In genomic region chr16:85668676-85669424, GRCh38 we compare ENCODE assay signal across 11 cellular contexts. TPM values are rescaled to one million over a fixed set of nuclear protein-coding genes. Genes with fewer than 3 reads are reported as not detected.
DNase-seq lines count a peak whose midpoint lies in the region; ATAC-seq, FAIRE-seq and TF ChIP-seq lines count a peak whose summit lies in the region.
"Had no signal": no experiment of that assay in that cellular context is flagged by ENCODE, and none has a peak within 500 bp of the region (broad histone marks: within the 10 kb centered on the region; RNA-seq: fewer than 3 reads in every experiment).

No MANE protein-coding gene starts in this region.

- H3K4me2 ChIP-seq in HCT116 (ENCODE audit: low read length): no peak overlapping the region
- H3K4me2 ChIP-seq: A549 had no signal

- RAD21 ChIA-PET in HCT116 (lab: Charles Lee; ENCODE audit: low non-redundant PET in 1 of 2, low total read pairs in 2 of 2, uncharacterized antibody in 2 of 2, unreplicated experiment in 2 of 2): no interaction called here

- peaks cover 4% of the 10 kb centered on the region; the same call in 1 of the 2 replicates for H4K20me1 ChIP-seq in HCT116 (ENCODE audit: insufficient read depth)

- FAIRE-seq in HTR-8/SVneo (lab: Jason Lieb, UNC): no peak
- FAIRE-seq: A549 had no signal

- intact Hi-C loops in HCT116 (cut with micrococcal nuclease): no loop called here
- intact Hi-C loops in lower lobe of right lung (cut with DNase I): no loop called here
- intact Hi-C loops in upper lobe of right lung (cut with DNase I): no loop called here

- H3K4me1 ChIP-seq in HCT116 (ENCODE audit: control insufficient read depth in 1 of 2, insufficient read depth in 2 of 2, low read length in 2 of 2) (no peaks in the 10 kb centered on the region), lower lobe of right lung (peaks cover 6% of the 10 kb centered on the region), upper lobe of right lung (peaks cover 6% of the 10 kb centered on the region)
- H3K4me1 ChIP-seq: A549, Caco-2 had no signal

- no peak overlapping the region for H3K4me3 ChIP-seq in HCT116 (replicated peaks in 1 of 2; ENCODE audit: low read depth in 1 of 2, low read length in 2 of 2)
- H3K4me3 ChIP-seq in lower lobe of right lung: no peak overlapping the region
- no peak overlapping the region for H3K4me3 ChIP-seq in upper lobe of right lung
- H3K4me3 ChIP-seq: A549 had no signal

- H3K79me2 ChIP-seq in HCT116 (ENCODE audit: insufficient read depth, low read length): no peaks in the 10 kb centered on the region

- no TSS peak for BruUV-seq in HCT116 (replicated peaks; lab: Mats Ljungman, UMichigan)

- POLR2A ChIA-PET in HCT116 (lab: Charles Lee): no interaction called here
- POLR2A ChIA-PET in RWPE1 (lab: Yijun Ruan, JAX; ENCODE audit: low non-redundant PET): no interaction called here

- TF ChIP-seq POLR2A in HCT116 (IDR thresholded peaks at IDR 0.05; ENCODE audit: borderline replicate concordance, extremely low read depth, insufficient read depth, insufficient read length): no peak

- H2AFZ ChIP-seq in HCT116 (ENCODE audit: low read depth, low read length, poor library complexity, severe bottlenecking): no peak overlapping the region

- TF ChIP-seq CTCF in HCT116 (IDR thresholded peaks at IDR 0.05 in 2 of 3, conservative IDR thresholded peaks at IDR 0.05 in 1 of 3; ENCODE audit: borderline replicate concordance in 1 of 3, insufficient read depth in 1 of 3, low read depth in 2 of 3, low read length in 2 of 3) (no peak), RWPE1 (conservative IDR thresholded peaks at IDR 0.05; ENCODE audit: low read depth) (no peak), lower lobe of right lung (IDR thresholded peaks at IDR 0.05) (no peak), upper lobe of right lung (IDR thresholded peaks at IDR 0.05) (no peak)

- peak; percentile 12; the same call in 1 of the 2 replicates for ATAC-seq in HCT116
- no peak for ATAC-seq in lower lobe of right lung
- no peak for ATAC-seq in upper lobe of right lung

- H3K27me3 ChIP-seq in HCT116 (ENCODE audit: insufficient read depth, low read length) (no peaks in the 10 kb centered on the region), lower lobe of right lung (ENCODE audit: low read depth) (no peaks in the 10 kb centered on the region), upper lobe of right lung (no peaks in the 10 kb centered on the region)

- H3K9ac ChIP-seq in HCT116 (ENCODE audit: low read length): no peak overlapping the region

- CTCF ChIA-PET in HCT116 (lab: Charles Lee): no interaction called here
- CTCF ChIA-PET in RWPE1 (lab: Yijun Ruan, JAX): interaction anchor here (0.5 kb wide), 1 partner anchor 9 kb away, joined by 3 read pairs; no protein-coding TSS in a partner anchor

- H3K9me3 ChIP-seq in HCT116 (ENCODE audit: control insufficient read depth in 1 of 2, insufficient read depth in 1 of 2, low read depth in 1 of 2, low read length in 2 of 2): no peaks in the 10 kb centered on the region
- no peaks in the 10 kb centered on the region for H3K9me3 ChIP-seq in lower lobe of right lung
- H3K9me3 ChIP-seq in upper lobe of right lung: no peaks in the 10 kb centered on the region
- H3K9me3 ChIP-seq: A549, Caco-2 had no signal

- DNase-seq in HCT116 (ENCODE audit: low read depth, low spot score) (no peak), RWPE1 (ENCODE audit: low spot score) (no peak), lower lobe of right lung (peak; percentile 12), upper lobe of right lung (peak; percentile 42), GM19238 (ENCODE audit: insufficient read length, low spot score) (no peak), DMS79 treated with DMSO at 0.1 percent for 48 hours (lab: John Stamatoyannopoulos, UW) (no peak), HTR-8/SVneo (ENCODE audit: insufficient read length, low spot score) (no peak)
- DNase-seq: Caco-2; CD8-positive, alpha-beta memory T cell; GF-D8 had no signal

- H3K36me3 ChIP-seq in HCT116 (ENCODE audit: control insufficient read depth in 1 of 2, insufficient read depth in 2 of 2, low read length in 2 of 2) (peaks cover 68 to 82% of the 10 kb centered on the region in 2 experiments; a peak in 3 of 4 replicates), lower lobe of right lung (peaks cover 95% of the 10 kb centered on the region), upper lobe of right lung (peaks cover 97% of the 10 kb centered on the region)

- H3K27ac ChIP-seq in HCT116 (ENCODE audit: low read depth, low read length) (no peak overlapping the region), RWPE1 (peak overlapping the region; percentile 23; the same call in 1 of the 2 replicates), lower lobe of right lung (no peak overlapping the region), upper lobe of right lung (no peak overlapping the region)
- H3K27ac ChIP-seq: A549 had no signal

- no peaks in the 10 kb centered on the region for H3K9me2 ChIP-seq in HCT116 (ENCODE audit: insufficient read depth)

- no peak for TF ChIP-seq RAD21 in HCT116 (IDR thresholded peaks at IDR 0.05; ENCODE audit: low read depth)

TF ChIP-seq in HCT116, 20 proteins besides CTCF, POLR2A, EP300 and RAD21:
- TF ChIP-seq YY1 (IDR thresholded peaks at IDR 0.05; ENCODE audit: extremely low read depth, insufficient replicate concordance, low read depth, low read length) (no peak), ZFX (IDR thresholded peaks at IDR 0.05) (no peak; the same call in 1 of the 2 replicates), JUND (IDR thresholded peaks at IDR 0.05) (no peak), TCF7L2 (IDR thresholded peaks at IDR 0.05; ENCODE audit: borderline replicate concordance, extremely low read depth, insufficient read depth, insufficient read length) (no peak), SP1 (IDR thresholded peaks at IDR 0.05; ENCODE audit: low read depth) (no peak), SIN3A (IDR thresholded peaks at IDR 0.05; ENCODE audit: low read depth) (no peak), EZH2 (IDR thresholded peaks at IDR 0.05) (no peak), FOSL1 (IDR thresholded peaks at IDR 0.05; ENCODE audit: low read depth) (no peak), EGR1 (IDR thresholded peaks at IDR 0.05; ENCODE audit: low read depth) (no peak), SRF (IDR thresholded peaks at IDR 0.05; ENCODE audit: low read depth) (no peak), ZBTB33 (IDR thresholded peaks at IDR 0.05; ENCODE audit: extremely low read depth, insufficient replicate concordance, low read length) (no peak), ZNF274 (IDR thresholded peaks at IDR 0.05; ENCODE audit: low read depth, low read length) (no peak), CBX3 (IDR thresholded peaks at IDR 0.05; ENCODE audit: low read depth) (no peak), ELF1 (IDR thresholded peaks at IDR 0.05; ENCODE audit: borderline replicate concordance, low read depth) (no peak), CEBPB (IDR thresholded peaks at IDR 0.05; ENCODE audit: low read depth) (no peak)

RNA-seq across cellular contexts. Expression of gene GINS2, which starts 19.9 kb away (rescaled TPM):
- total RNA-seq in HCT116 (2021; ENCODE audit: unreplicated experiment): 53.3 TPM
- polyA plus RNA-seq in HCT116 (2012): 10.8 and 19.4 TPM in 2 replicates
- total RNA-seq in lower lobe of right lung: 1.1 TPM
- total RNA-seq in upper lobe of right lung: 0.46 TPM

RNA-seq across cellular contexts. Expression of gene GSE1, which starts 55.7 kb away (rescaled TPM):
- total RNA-seq in HCT116 (2021; ENCODE audit: unreplicated experiment) (90.2 TPM), lower lobe of right lung (85.2 TPM), upper lobe of right lung (87.2 TPM)
- polyA plus RNA-seq in HCT116 (2012): 37.9 and 44.0 TPM in 2 replicates

Comparison
In these comparisons a context has a peak if more than half of its experiments do, and no peak if none do; other contexts are left out.
1. DNase-seq: peak in lower lobe of right lung (single experiment) and upper lobe of right lung (single experiment); none in HCT116 (single experiment), RWPE1 (single experiment), GM19238 (single experiment), DMS79 treated with DMSO at 0.1 percent for 48 hours (single experiment) and HTR-8/SVneo (single experiment).
2. RNA of gene GINS2, which starts 19.9 kb away (total RNA-seq): 53.3 TPM in HCT116 (single experiment); 1.1 TPM in lower lobe of right lung (single experiment) and 0.46 TPM in upper lobe of right lung (single experiment); every median in the first group is over 10 times any median in the second.